11 cellular contexts compared by ENCODE assay signal in genomic region chr3:46349484-46350261, GRCh38. TPM values are rescaled to one million over a fixed set of nuclear protein-coding genes. Genes with fewer than 3 reads are reported as not detected.
DNase-seq lines count a peak whose midpoint lies in the region; ATAC-seq and TF ChIP-seq lines count a peak whose summit lies in the region.
"Had no signal": no experiment of that assay in that cellular context is flagged by ENCODE, and none has a peak within 500 bp of the region (broad histone marks: within the 10 kb centered on the region; RNA-seq: fewer than 3 reads in every experiment).

No MANE protein-coding gene starts in this region.

- no peak for DNase-seq in CD8-positive, alpha-beta T cell
- DNase-seq in activated CD8-positive, alpha-beta T cell treated with anti-CD3 and anti-CD28 coated beads for 36 hours: peak; percentile 27
- DNase-seq in head of caudate nucleus (no peak), AG20443 (ENCODE audit: low spot score) (no peak), NCI-H345 (lab: John Stamatoyannopoulos, UW) (no peak)
- DNase-seq: NCI-H187 treated with DMSO at 0.1 percent for 48 hours had no signal

- TF ChIP-seq CTCF in CD8-positive, alpha-beta T cell (IDR thresholded peaks at IDR 0.05): no peak
- TF ChIP-seq CTCF in activated CD8-positive, alpha-beta T cell treated with anti-CD3 and anti-CD28 coated beads for 36 hours (IDR thresholded peaks at IDR 0.05): no peak

- peak overlapping the region; percentile 11 for H3K4me3 ChIP-seq in CD8-positive, alpha-beta T cell (ENCODE audit: low read depth, low read length)
- H3K4me3 ChIP-seq: neural progenitor cell had no signal

- H3K36me3 ChIP-seq in CD8-positive, alpha-beta T cell (ENCODE audit: insufficient read depth, low read length): no peaks in the 10 kb centered on the region
- H3K36me3 ChIP-seq: neural progenitor cell had no signal

- H3K27ac Mint-ChIP-seq in CD8-positive, alpha-beta T cell: peak overlapping the region; percentile 46
- peak overlapping the region; percentile 83 for H3K27ac Mint-ChIP-seq in activated CD8-positive, alpha-beta T cell treated with anti-CD3 and anti-CD28 coated beads for 36 hours
- H3K27ac Mint-ChIP-seq: neural progenitor cell had no signal

- peak; percentile 45 for ATAC-seq in CD8-positive, alpha-beta T cell
- ATAC-seq in GM19463 (IDR thresholded peaks at IDR 0.05; ENCODE audit: unreplicated experiment): peak; percentile 74
- ATAC-seq in HG03432 (IDR thresholded peaks at IDR 0.05; ENCODE audit: unreplicated experiment): peak; percentile 67
- ATAC-seq in activated CD8-positive, alpha-beta T cell treated with anti-CD3 and anti-CD28 coated beads for 36 hours: peak; percentile 37
- no peak for ATAC-seq in HG02759 (IDR thresholded peaks at IDR 0.05; ENCODE audit: unreplicated experiment)
- ATAC-seq: HCT116 had no signal

- CTCF ChIA-PET in CD8-positive, alpha-beta T cell (lab: Charles Lee): interaction anchor here (0.6 to 8.3 kb wide), 3 partner anchors 20 to 407 kb away, joined by 3 to 56 read pairs (median 3); partner anchors contain the start of genes CCR5 and CXCR6
- CTCF ChIA-PET in activated CD8-positive, alpha-beta T cell treated with anti-CD3 and anti-CD28 coated beads for 36 hours (lab: Charles Lee): interaction anchor here (0.9 to 4.0 kb wide), 2 partner anchors 17 to 20 kb away, joined by 3 to 25 read pairs; partner anchors contain the start of gene CCR5

- POLR2A ChIA-PET in CD8-positive, alpha-beta T cell (lab: Charles Lee): interaction anchor here (1.3 kb wide), 1 partner anchor 65 kb away, joined by 4 read pairs; no protein-coding TSS in a partner anchor
- POLR2A ChIA-PET in activated CD8-positive, alpha-beta T cell treated with anti-CD3 and anti-CD28 coated beads for 36 hours (lab: Charles Lee): interaction anchor here (1.0 to 1.9 kb wide), 3 partner anchors 18 to 46 kb away, joined by 3 to 7 read pairs (median 4); no protein-coding TSS in a partner anchor

- no peak overlapping the region for H3K27ac ChIP-seq in CD8-positive, alpha-beta T cell (ENCODE audit: low read depth, low read length)
- H3K27ac ChIP-seq: neural progenitor cell had no signal

- peaks cover 66% of the 10 kb centered on the region for H3K4me1 Mint-ChIP-seq in CD8-positive, alpha-beta T cell (ENCODE audit: low read depth)
- H3K4me1 Mint-ChIP-seq in activated CD8-positive, alpha-beta T cell treated with anti-CD3 and anti-CD28 coated beads for 36 hours (ENCODE audit: low read depth): peaks cover 59% of the 10 kb centered on the region
- H3K4me1 Mint-ChIP-seq: neural progenitor cell had no signal

- no peaks in the 10 kb centered on the region for H3K27me3 ChIP-seq in CD8-positive, alpha-beta T cell (ENCODE audit: insufficient read depth, low read length)
- H3K27me3 ChIP-seq: neural progenitor cell had no signal

- H3K4me3 Mint-ChIP-seq in CD8-positive, alpha-beta T cell: peak overlapping the region; percentile 33
- peak overlapping the region; percentile 18 for H3K4me3 Mint-ChIP-seq in activated CD8-positive, alpha-beta T cell treated with anti-CD3 and anti-CD28 coated beads for 36 hours
- H3K4me3 Mint-ChIP-seq: neural progenitor cell had no signal

- no peaks in the 10 kb centered on the region for H3K27me3 Mint-ChIP-seq in CD8-positive, alpha-beta T cell (ENCODE audit: low read depth)
- peaks cover 8% of the 10 kb centered on the region for H3K27me3 Mint-ChIP-seq in activated CD8-positive, alpha-beta T cell treated with anti-CD3 and anti-CD28 coated beads for 36 hours

- no peaks in the 10 kb centered on the region for H3K9me3 ChIP-seq in CD8-positive, alpha-beta T cell (ENCODE audit: low read length)

- intact Hi-C loops in CD8-positive, alpha-beta T cell (cut with DNase I, micrococcal nuclease): loop anchor here in 1 of 2 experiments (5.0 kb wide), 1 partner anchor 37 kb away; no protein-coding TSS in a partner anchor
- intact Hi-C loops in activated CD8-positive, alpha-beta T cell treated with anti-CD3 and anti-CD28 coated beads for 36 hours (cut with micrococcal nuclease): no loop called here
- intact Hi-C loops in head of caudate nucleus (cut with DNase I): no loop called here

- peaks cover 5% of the 10 kb centered on the region for H3K9me3 Mint-ChIP-seq in CD8-positive, alpha-beta T cell
- H3K9me3 Mint-ChIP-seq in activated CD8-positive, alpha-beta T cell treated with anti-CD3 and anti-CD28 coated beads for 36 hours: peaks cover 6% of the 10 kb centered on the region

- H3K36me3 Mint-ChIP-seq in CD8-positive, alpha-beta T cell: no peaks in the 10 kb centered on the region
- H3K36me3 Mint-ChIP-seq in activated CD8-positive, alpha-beta T cell treated with anti-CD3 and anti-CD28 coated beads for 36 hours (ENCODE audit: low read depth): peaks cover 5% of the 10 kb centered on the region
- H3K36me3 Mint-ChIP-seq: neural progenitor cell had no signal

- H3K4me1 ChIP-seq in CD8-positive, alpha-beta T cell (ENCODE audit: insufficient read depth, low read length): peaks cover 44% of the 10 kb centered on the region
- H3K4me1 ChIP-seq: neural progenitor cell had no signal

RNA-seq across cellular contexts. Expression of gene CCR2, which starts 4.2 kb away (rescaled TPM):
- total RNA-seq in CD8-positive, alpha-beta T cell: under 1 TPM; 0.62 to 0.67 TPM
- under 1 TPM; 0.81 to 0.83 TPM for total RNA-seq in activated CD8-positive, alpha-beta T cell treated with anti-CD3 and anti-CD28 coated beads for 36 hours

RNA-seq across cellular contexts. Expression of gene CCR5, which starts 21.1 kb away (rescaled TPM):
- total RNA-seq in CD8-positive, alpha-beta T cell: 1 to 10 TPM; 6.7 to 7.5 TPM
- total RNA-seq in activated CD8-positive, alpha-beta T cell treated with anti-CD3 and anti-CD28 coated beads for 36 hours: 1 to 10 TPM; 1.7 to 2.2 TPM

RNA-seq across cellular contexts. Expression of gene CCRL2, which starts 57.4 kb away (rescaled TPM):
- total RNA-seq in CD8-positive, alpha-beta T cell: 1 to 10 TPM; 5.3 to 6.6 TPM
- total RNA-seq in activated CD8-positive, alpha-beta T cell treated with anti-CD3 and anti-CD28 coated beads for 36 hours: 1 to 10 TPM; 2.8 TPM
